1 cellular context compared by ENCODE assay signal in the genomic region with DNA sequence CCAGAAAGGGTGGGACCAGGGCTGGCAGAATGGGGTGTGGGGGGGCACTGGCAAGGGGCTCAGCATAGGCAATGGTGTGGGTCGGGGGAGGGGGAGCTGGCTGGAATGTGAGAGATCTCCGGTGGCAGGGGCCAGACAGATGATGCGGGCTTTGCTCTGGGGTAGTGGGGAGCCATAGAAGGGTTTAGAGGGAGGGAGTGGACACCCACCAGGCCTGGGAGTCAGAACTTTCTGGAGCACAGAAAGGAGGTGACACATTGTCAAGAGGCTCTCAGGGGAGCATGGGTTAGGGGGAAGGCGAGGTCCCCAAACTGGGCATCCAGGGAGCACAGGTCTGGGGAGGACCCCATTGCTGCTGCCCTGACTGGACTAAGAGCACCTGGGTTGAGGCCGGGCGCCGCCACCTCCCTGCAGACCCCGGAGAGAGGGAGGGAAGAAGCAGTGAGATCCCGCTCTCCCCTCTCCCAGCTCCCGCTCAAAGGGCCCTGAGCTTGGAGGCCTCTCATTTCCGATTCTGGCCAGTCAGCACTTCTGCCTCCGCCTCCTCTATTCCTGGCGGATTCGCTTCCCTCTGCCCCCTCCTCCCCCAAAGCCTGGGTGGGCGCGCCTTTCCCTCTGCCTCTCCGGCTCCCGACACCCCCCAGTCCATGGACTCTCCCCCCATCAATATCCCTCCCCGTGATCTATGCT.
A peak's percentile ranks its signal among the peaks of the same experiment; 100 is the strongest.
TF ChIP-seq lines count a peak whose summit lies in the region.

No MANE protein-coding gene starts in this region.

TF ChIP-seq in IMR-90, 13 proteins besides CTCF, POLR2A, EP300 and RAD21:
- TF ChIP-seq RFX5 (IDR thresholded peaks at IDR 0.05; ENCODE audit: low read depth, low read length), result no peak
- peak; percentile 97 for TF ChIP-seq MAFK (IDR thresholded peaks at IDR 0.05; ENCODE audit: low read depth, low read length)
